ENCODE assay signal across 25 cellular contexts in genomic region chr6:112004397-112005341, GRCh38. TPM values are rescaled to one million over a fixed set of nuclear protein-coding genes. Genes with fewer than 3 reads are reported as not detected.
DNase-seq lines count a peak whose midpoint lies in the region; ATAC-seq, FAIRE-seq and TF ChIP-seq lines count a peak whose summit lies in the region.
"Had no signal": no experiment of that assay in that cellular context is flagged by ENCODE, and none has a peak within 500 bp of the region (broad histone marks: within the 10 kb centered on the region; RNA-seq: fewer than 3 reads in every experiment).

No MANE protein-coding gene starts in this region.

- H3K36me3 ChIP-seq in HepG2 (replicated peaks in 1 of 2; ENCODE audit: control insufficient read depth in 1 of 2, insufficient read depth in 2 of 2, low read length in 2 of 2) (no peaks in the 10 kb centered on the region), right lobe of liver (no peaks in the 10 kb centered on the region), esophagus squamous epithelium (no peaks in the 10 kb centered on the region), mesenchymal stem cell (ENCODE audit: control insufficient read depth in 1 of 2, insufficient read depth in 2 of 2, low read depth in 1 of 2, low read length in 2 of 2) (no peaks in the 10 kb centered on the region), aorta (ENCODE audit: control insufficient read depth in 1 of 2, insufficient read depth in 2 of 2, low read length in 1 of 2) (no peaks in the 10 kb centered on the region)
- H3K36me3 ChIP-seq: ovary had no signal

- H2AFZ ChIP-seq in HepG2 (ENCODE audit: low read length) (no peak overlapping the region), mesenchymal stem cell (ENCODE audit: low read depth, low read length) (no peak overlapping the region)

- H3K23ac ChIP-seq in mesenchymal stem cell (ENCODE audit: low read length in 2 of 2): no peak overlapping the region

- TF ChIP-seq CTCF in HepG2 (CRISPR knock-in tag; IDR thresholded peaks at IDR 0.05) (no peak), right lobe of liver (IDR thresholded peaks at IDR 0.05) (no peak), esophagus squamous epithelium (IDR thresholded peaks at IDR 0.05) (no peak)

- no peaks in the 10 kb centered on the region for H4K20me1 ChIP-seq in HepG2 (ENCODE audit: insufficient read depth, low read length)

- no peak overlapping the region for H3K4ac ChIP-seq in mesenchymal stem cell (ENCODE audit: low read depth in 1 of 2, low read length in 2 of 2)

- 28% methylated on average over 6 of the region's 6 CpGs for WGBS in HepG2 (ENCODE audit: low lambda C conversion rate)
- 67% methylated on average over 6 of the region's 6 CpGs for WGBS in right lobe of liver (ENCODE audit: insufficient coverage, low coverage, low lambda C conversion rate, missing lambda C conversion rate)
- WGBS in esophagus squamous epithelium, 2 donors: 55 to 71% methylated on average over 5 to 6 of the region's 6 CpGs
- WGBS in mesenchymal stem cell: 86% methylated on average over 3 of the region's 6 CpGs
- 70 to 75% methylated on average over 6 of the region's 6 CpGs for WGBS in aorta, 2 donors

- no peaks in the 10 kb centered on the region for H3K79me1 ChIP-seq in mesenchymal stem cell (replicated peaks; ENCODE audit: low read length, poor library complexity, severe bottlenecking)

- DNase-seq in HepG2 (ENCODE audit: low spot score) (no peak), right lobe of liver (no peak), esophagus squamous epithelium (lab: John Stamatoyannopoulos, UW) (no peak), mesenchymal stem cell (no peak), aorta (peak in 1 of 2 donors; percentile 53), cerebellar nuclear complex (lab: John Stamatoyannopoulos, UW) (no peak), ACHN (no peak)
- DNase-seq: activated CD4-positive, alpha-beta T cell treated with anti-CD3 and anti-CD28 coated beads for 1 hour; activated gamma-delta T cell treated with Interleukin-2 at 50 U/mL for 16 hours; activated naive CD8-positive, alpha-beta T cell treated with anti-CD3 and anti-CD28 coated beads, Interleukin-2, amount 50 U/mL, for 24 hours; body of pancreas; CD4-positive, alpha-beta T cell; foreskin melanocyte; hypothalamus; NCI-H187; NCI-H226; ovary; stimulated activated naive CD8-positive, alpha-beta T cell treated with anti-CD3 and anti-CD28 coated beads, Interleukin-15, amount 100 ng/mL, for 72 hours; T-cell had no signal

- no peak for ATAC-seq in HepG2
- no peak for ATAC-seq in right lobe of liver
- peak; percentile 64 for ATAC-seq in aorta (ENCODE audit: low FRiP score)
- ATAC-seq in HG02981 (IDR thresholded peaks at IDR 0.05; ENCODE audit: unreplicated experiment): no peak
- ATAC-seq: activated naive CD8-positive, alpha-beta T cell treated with anti-CD3 and anti-CD28 coated beads, Interleukin-2, amount 50 U/mL, for 24 hours; body of pancreas; HCT116; stimulated activated naive CD8-positive, alpha-beta T cell treated with anti-CD3 and anti-CD28 coated beads, Interleukin-15, amount 100 ng/mL, for 72 hours; T-cell had no signal

- H2BK15ac ChIP-seq in mesenchymal stem cell (ENCODE audit: low read depth, poor library complexity, severe bottlenecking): no peak overlapping the region

- H3K4me2 ChIP-seq in HepG2 (ENCODE audit: low read depth, low read length): no peak overlapping the region
- H3K4me2 ChIP-seq in mesenchymal stem cell (ENCODE audit: low read length, poor library complexity, severe bottlenecking): no peak overlapping the region

- H3K27ac ChIP-seq in HepG2 (ENCODE audit: extremely low read length, insufficient read depth, low read length) (no peak overlapping the region), right lobe of liver (no peak overlapping the region), esophagus squamous epithelium (peak overlapping the region in 3 of 4 donors; percentile 37 to 41 (median 38)), mesenchymal stem cell (ENCODE audit: low read length, poor library complexity, severe bottlenecking) (no peak overlapping the region), aorta (ENCODE audit: low read depth in 1 of 2, low read length in 2 of 2) (no peak overlapping the region)
- H3K27ac ChIP-seq: body of pancreas, epithelial cell of prostate, ovary had no signal

- H3K79me2 ChIP-seq in HepG2 (ENCODE audit: insufficient read depth, low read length): no peaks in the 10 kb centered on the region

- H3K9me3 ChIP-seq in HepG2 (ENCODE audit: low read length) (no peaks in the 10 kb centered on the region), right lobe of liver (no peaks in the 10 kb centered on the region), esophagus squamous epithelium (no peaks in the 10 kb centered on the region), mesenchymal stem cell (ENCODE audit: control insufficient read depth, low read length) (no peaks in the 10 kb centered on the region), aorta (ENCODE audit: control insufficient read depth, low read length) (no peaks in the 10 kb centered on the region)
- H3K9me3 ChIP-seq: body of pancreas, ovary had no signal

- H3K4me1 ChIP-seq in HepG2 (ENCODE audit: insufficient read depth, low read length): peaks cover 9% of the 10 kb centered on the region; the same call in 1 of the 2 replicates
- H3K4me1 ChIP-seq in right lobe of liver: no peaks in the 10 kb centered on the region
- H3K4me1 ChIP-seq in esophagus squamous epithelium: peaks cover 0 to 14% (median 0%) of the 10 kb centered on the region in 3 donors
- H3K4me1 ChIP-seq in mesenchymal stem cell (ENCODE audit: control insufficient read depth, insufficient read depth, low read depth, low read length): peaks cover 1% of the 10 kb centered on the region
- no peaks in the 10 kb centered on the region for H3K4me1 ChIP-seq in aorta (ENCODE audit: control insufficient read depth in 1 of 2, insufficient read depth in 2 of 2, low read length in 2 of 2)
- H3K4me1 ChIP-seq: body of pancreas had no signal

- H2BK12ac ChIP-seq in mesenchymal stem cell (ENCODE audit: low read length in 2 of 2): no peak overlapping the region

- H3K4me3 ChIP-seq in HepG2 (replicated peaks in 1 of 3; ENCODE audit: insufficient read depth in 1 of 3, low read depth in 2 of 3, low read length in 3 of 3) (no peak overlapping the region), right lobe of liver (no peak overlapping the region), esophagus squamous epithelium (no peak overlapping the region), mesenchymal stem cell (ENCODE audit: insufficient read depth in 1 of 2, low read depth in 1 of 2, low read length in 2 of 2) (no peak overlapping the region), aorta (ENCODE audit: low read length in 2 of 2) (no peak overlapping the region)
- H3K4me3 ChIP-seq: body of pancreas, ovary had no signal

- CTCF ChIA-PET in HepG2 (lab: Yijun Ruan, JAX; ENCODE audit: low intra/inter-chr PET ratio, low total read pairs): no interaction called here

- TF ChIP-seq POLR2A in HepG2 (IDR thresholded peaks at IDR 0.05; ENCODE audit: insufficient read depth in 1 of 2, low read depth in 2 of 2, low read length in 2 of 2) (no peak), right lobe of liver (IDR thresholded peaks at IDR 0.05) (no peak), esophagus squamous epithelium (IDR thresholded peaks at IDR 0.05) (no peak)

- TF ChIP-seq EP300 in HepG2 (IDR thresholded peaks at IDR 0.05; ENCODE audit: low read depth in 2 of 2, low read length in 2 of 2) (no peak), HepG2 (CRISPR knock-in tag; IDR thresholded peaks at IDR 0.05; ENCODE audit: borderline replicate concordance) (no peak)

- H3K18ac ChIP-seq in mesenchymal stem cell (ENCODE audit: low read depth in 1 of 2, low read length in 2 of 2): no peak overlapping the region

- intact Hi-C loops in HepG2 (cut with micrococcal nuclease; ENCODE audit: unreplicated experiment) (no loop called here), right lobe of liver (cut with DNase I) (no loop called here), esophagus squamous epithelium (cut with DNase I) (no loop called here), aorta (cut with DNase I) (no loop called here)

- no peak overlapping the region for H3K9ac ChIP-seq in HepG2 (ENCODE audit: insufficient read depth, low read depth, low read length)
- H3K9ac ChIP-seq in mesenchymal stem cell (ENCODE audit: low read length): peak overlapping the region; percentile 38

- no peak overlapping the region for H2AK5ac ChIP-seq in mesenchymal stem cell (ENCODE audit: low read length, severe bottlenecking)

- H3K27me3 ChIP-seq in HepG2 (ENCODE audit: control insufficient read depth in 1 of 2, insufficient read depth in 2 of 2, low read length in 2 of 2): peaks cover 0 to 3% of the 10 kb centered on the region in 2 experiments; a peak in 2 of 5 replicates
- H3K27me3 ChIP-seq in right lobe of liver: no peaks in the 10 kb centered on the region
- no peaks in the 10 kb centered on the region for H3K27me3 ChIP-seq in esophagus squamous epithelium
- peaks cover 0 to 4% of the 10 kb centered on the region in 2 experiments for H3K27me3 ChIP-seq in mesenchymal stem cell (ENCODE audit: control insufficient read depth in 1 of 2, insufficient read depth in 1 of 2, low read length in 2 of 2)
- H3K27me3 ChIP-seq in aorta (ENCODE audit: control insufficient read depth in 1 of 2, insufficient read depth in 2 of 2, low read length in 1 of 2): no peaks in the 10 kb centered on the region
- H3K27me3 ChIP-seq: body of pancreas, ovary had no signal

- no peak for FAIRE-seq in HepG2 (lab: Jason Lieb, UNC)
- FAIRE-seq: TTC549 had no signal

- POLR2A ChIA-PET in HepG2 (lab: Yijun Ruan, JAX): no interaction called here

- H4K91ac ChIP-seq in mesenchymal stem cell (ENCODE audit: low read length): no peak overlapping the region

- H4K8ac ChIP-seq in mesenchymal stem cell (ENCODE audit: low read length): no peak overlapping the region

- TF ChIP-seq RAD21 in HepG2 (CRISPR knock-in tag; IDR thresholded peaks at IDR 0.05): no peak

- H3K14ac ChIP-seq in mesenchymal stem cell (ENCODE audit: low read length in 2 of 2): no peak overlapping the region

- in situ Hi-C loops in HepG2 (cut with HindIII; ENCODE audit: extremely low pct_ligation_motif_present, low pct_unique_long_range_greater_than_20kb): no loop called here
- in situ Hi-C loops in ACHN (cut with HindIII; ENCODE audit: low pct_ligation_motif_present, low pct_unique_long_range_greater_than_20kb, low sequenced_read_pairs): no loop called here

- H2BK5ac ChIP-seq in mesenchymal stem cell (ENCODE audit: low read depth, low read length, poor library complexity, severe bottlenecking): no peak overlapping the region

- H2BK120ac ChIP-seq in mesenchymal stem cell (ENCODE audit: low read depth, low read length): no peak overlapping the region

- no TSS peak for BruUV-seq in HepG2 (replicated peaks; lab: Mats Ljungman, UMichigan)

RNA-seq across cellular contexts. Expression of gene CCN6, which starts 49.2 kb away (rescaled TPM):
- total RNA-seq in HepG2 (2016; rRNA removed; fragmentation: Illumina TruSeq; extraction: Trizol): not detected in 2 replicates
- not detected in 2 replicates for total RNA-seq in HepG2 (2016; cell fraction: cytosol; rRNA removed; fragmentation: Illumina TruSeq; extraction: Trizol; ENCODE audit: low read depth)
- total RNA-seq in HepG2 (2016; cell fraction: insoluble cytoplasmic fraction; rRNA removed; fragmentation: Illumina TruSeq; extraction: Trizol): not detected in 2 replicates
- total RNA-seq in HepG2 (2016; cell fraction: membrane; rRNA removed; fragmentation: Illumina TruSeq; extraction: Trizol): not detected in 2 replicates
- not detected in 2 replicates for total RNA-seq in HepG2 (2016; cell fraction: nucleus; rRNA removed; fragmentation: Illumina TruSeq; extraction: Trizol)
- polyA plus RNA-seq in HepG2 (2011; rRNA removed): 0.10 TPM in 1 of 2 replicates, not detected in the other
- 0.10 and 0.21 TPM in 2 replicates for polyA plus RNA-seq in HepG2 (2011; cell fraction: cytosol; rRNA removed)
- 0.17 TPM in 1 of 2 replicates, not detected in the other for polyA plus RNA-seq in HepG2 (2011; cell fraction: nucleus; rRNA removed)
- polyA plus RNA-seq in HepG2 (2012): 0.11 and 0.17 TPM in 2 replicates
- not detected in 2 replicates for polyA plus RNA-seq in HepG2 (2016; cell fraction: cytosol; fragmentation: Illumina TruSeq; extraction: Trizol; ENCODE audit: low read depth)
- polyA plus RNA-seq in HepG2 (2016; cell fraction: insoluble cytoplasmic fraction; fragmentation: Illumina TruSeq; extraction: Trizol; ENCODE audit: low read depth): not detected in 2 replicates
- polyA plus RNA-seq in HepG2 (2016; cell fraction: membrane; fragmentation: Illumina TruSeq; extraction: Trizol; ENCODE audit: low read depth): not detected in 2 replicates
- not detected in 2 replicates for polyA plus RNA-seq in HepG2 (2016; cell fraction: nucleus; fragmentation: Illumina TruSeq; extraction: Trizol; ENCODE audit: insufficient read depth, low read depth)
- not detected in 2 replicates for polyA minus RNA-seq in HepG2 (2011; rRNA and poly(A)+ RNA removed; ENCODE audit: low replicate concordance)
- polyA minus RNA-seq in HepG2 (2011; cell fraction: cytosol; rRNA and poly(A)+ RNA removed): not detected in 2 replicates
- polyA minus RNA-seq in HepG2 (2011; cell fraction: nucleus; rRNA and poly(A)+ RNA removed): not detected in 2 replicates
- total RNA-seq in right lobe of liver: not detected
- under 1 TPM in 1 of 4 donors, not detected in 3; 0.38 TPM for total RNA-seq in esophagus squamous epithelium
- not detected for polyA plus RNA-seq in mesenchymal stem cell (2013, experiment 1 of 2)
- 0.05 TPM for polyA plus RNA-seq in mesenchymal stem cell (2013, experiment 2 of 2)
- not detected for total RNA-seq in aorta
- not detected for polyA plus RNA-seq in aorta
- total RNA-seq: body of pancreas; CD4-positive, alpha-beta T cell; chondrocyte; M059J; T-cell had no signal
- polyA plus RNA-seq: ovary had no signal

Comparison
In these comparisons a context has a peak if more than half of its experiments do, and no peak if none do; other contexts are left out.
1. H3K27ac ChIP-seq: peak in esophagus squamous epithelium (3 of 4); none in HepG2 (single experiment), right lobe of liver (0 of 3), mesenchymal stem cell (single experiment) and aorta (0 of 2).